In genomic region chr14:96260341-96260821, GRCh38 we compare ENCODE assay signal across 19 cellular contexts. TPM values are rescaled to one million over a fixed set of nuclear protein-coding genes. Genes with fewer than 3 reads are reported as not detected.
DNase-seq lines count a peak whose midpoint lies in the region; ATAC-seq and TF ChIP-seq lines count a peak whose summit lies in the region.
"Had no signal": no experiment of that assay in that cellular context is flagged by ENCODE, and none has a peak within 500 bp of the region (broad histone marks: within the 10 kb centered on the region; RNA-seq: fewer than 3 reads in every experiment).

No MANE protein-coding gene starts in this region.

- H3K27me3 Mint-ChIP-seq in HFFc6 (ENCODE audit: insufficient read depth) = peaks cover 2% of the 10 kb centered on the region

- H3K4me1 ChIP-seq in adipocyte (ENCODE audit: control insufficient read depth, insufficient read depth, low read length) (peaks cover 25% of the 10 kb centered on the region), left lung (no peaks in the 10 kb centered on the region)
- H3K4me1 ChIP-seq: prostate gland had no signal

- peak overlapping the region; percentile 42 for H3K27ac Mint-ChIP-seq in HFFc6
- H3K27ac Mint-ChIP-seq: activated naive CD8-positive, alpha-beta T cell treated with anti-CD3 and anti-CD28 coated beads, Interleukin-2, amount 10 ng/mL, durations not matched to agents 7 days and 5 days; CD4-positive, CD25-positive, alpha-beta regulatory T cell; natural killer cell had no signal

- peaks cover 79% of the 10 kb centered on the region for H3K36me3 Mint-ChIP-seq in HFFc6 (ENCODE audit: low read depth)
- H3K36me3 Mint-ChIP-seq: activated naive CD8-positive, alpha-beta T cell treated with anti-CD3 and anti-CD28 coated beads, Interleukin-2, amount 10 ng/mL, durations not matched to agents 7 days and 5 days; CD4-positive, CD25-positive, alpha-beta regulatory T cell; natural killer cell had no signal

- no peaks in the 10 kb centered on the region for H3K27me3 ChIP-seq in adipocyte (replicated peaks; ENCODE audit: control insufficient read depth, insufficient read depth, low read length)
- peaks cover 0 to 22% of the 10 kb centered on the region in 2 donors for H3K27me3 ChIP-seq in left lung
- H3K27me3 ChIP-seq: suprapubic skin had no signal

- H3K9me3 ChIP-seq in adipocyte (ENCODE audit: control insufficient read depth, low read length) = peaks cover 10% of the 10 kb centered on the region
- H3K9me3 ChIP-seq in left lung = no peaks in the 10 kb centered on the region
- H3K9me3 ChIP-seq: prostate gland, suprapubic skin had no signal

- DNase-seq in AG09319 (ENCODE audit: extremely low read depth, low read depth) (peak; percentile 93), HFFc6 (peak; percentile 48), adipocyte (ENCODE audit: low read depth) (peak; percentile 94), left lung (no peak)
- DNase-seq in stimulated activated naive CD4-positive, alpha-beta T cell treated with Interleukin-2 at 50 U/mL for 16 hours (lab: John Stamatoyannopoulos, UW) = no peak
- DNase-seq: activated naive CD8-positive, alpha-beta T cell treated with anti-CD3 and anti-CD28 coated beads, Interleukin-2, amount 10 ng/mL, durations not matched to agents 7 days and 5 days; CD4-positive, CD25-positive, alpha-beta regulatory T cell; GDM1; hypothalamus; natural killer cell; stimulated activated CD4-positive, alpha-beta T cell treated with anti-CD3 and anti-CD28 coated beads, Interleukin-15, amount 100 ng/mL, for 24 hours; T-helper 1 cell had no signal

- peaks cover 97% of the 10 kb centered on the region for H3K4me1 Mint-ChIP-seq in HFFc6 (ENCODE audit: low read depth)
- H3K4me1 Mint-ChIP-seq: activated naive CD8-positive, alpha-beta T cell treated with anti-CD3 and anti-CD28 coated beads, Interleukin-2, amount 10 ng/mL, durations not matched to agents 7 days and 5 days; CD4-positive, CD25-positive, alpha-beta regulatory T cell; central memory CD8-positive, alpha-beta T cell; natural killer cell had no signal

- no peak for TF ChIP-seq CTCF in AG09319 (IDR thresholded peaks at IDR 0.05; ENCODE audit: low read depth, low read length)
- TF ChIP-seq CTCF in HFFc6 (IDR thresholded peaks at IDR 0.05) = no peak
- no peak for TF ChIP-seq CTCF in left lung (IDR thresholded peaks at IDR 0.05)

- no peak overlapping the region for H3K9ac ChIP-seq in adipocyte (ENCODE audit: low read length)

- peaks cover 4% of the 10 kb centered on the region; the same call in 1 of the 2 replicates for H3K9me3 Mint-ChIP-seq in HFFc6
- H3K9me3 Mint-ChIP-seq: activated naive CD8-positive, alpha-beta T cell treated with anti-CD3 and anti-CD28 coated beads, Interleukin-2, amount 10 ng/mL, durations not matched to agents 7 days and 5 days; CD4-positive, CD25-positive, alpha-beta regulatory T cell; central memory CD8-positive, alpha-beta T cell; natural killer cell had no signal

- intact Hi-C loops in left lung (cut with DNase I) = no loop called here

- H3K4me3 Mint-ChIP-seq in HFFc6 = peak overlapping the region; percentile 92
- H3K4me3 Mint-ChIP-seq: activated naive CD8-positive, alpha-beta T cell treated with anti-CD3 and anti-CD28 coated beads, Interleukin-2, amount 10 ng/mL, durations not matched to agents 7 days and 5 days; CD4-positive, CD25-positive, alpha-beta regulatory T cell; central memory CD8-positive, alpha-beta T cell; natural killer cell had no signal

- H3K36me3 ChIP-seq in adipocyte (ENCODE audit: control insufficient read depth, insufficient read depth, low read length, severe bottlenecking) (no peaks in the 10 kb centered on the region), left lung (no peaks in the 10 kb centered on the region)
- H3K36me3 ChIP-seq: prostate gland, suprapubic skin had no signal

- ATAC-seq in left lung = peak; percentile 77
- ATAC-seq in HG02571 (IDR thresholded peaks at IDR 0.05; ENCODE audit: unreplicated experiment) = no peak
- ATAC-seq in SK-N-SH treated with all-trans-retinoic acid at 6 μM for 48 hours = no peak
- ATAC-seq in GM18511 (IDR thresholded peaks at IDR 0.05; ENCODE audit: unreplicated experiment) = no peak
- ATAC-seq: activated CD4-positive, CD25-positive, alpha-beta regulatory T cell treated with anti-CD3 and anti-CD28 coated beads, Interleukin-2, amount 50 U/mL, for 24 hours; natural killer cell had no signal

- H3K4me3 ChIP-seq in adipocyte (ENCODE audit: low read length) = no peak overlapping the region
- no peak overlapping the region for H3K4me3 ChIP-seq in left lung
- H3K4me3 ChIP-seq: prostate gland, suprapubic skin had no signal

- no peak overlapping the region for H3K27ac ChIP-seq in left lung
- H3K27ac ChIP-seq: prostate gland, suprapubic skin had no signal

TF ChIP-seq in SK-N-SH treated with all-trans-retinoic acid at 6 μM for 48 hours, 23 proteins besides CTCF, POLR2A, EP300 and RAD21 (continues in another document):
- TF ChIP-seq GLIS3 (CRISPR knock-in tag; IDR thresholded peaks at IDR 0.05) (no peak), OSR1 (CRISPR knock-in tag; IDR thresholded peaks at IDR 0.05) (no peak), ZFP3 (CRISPR knock-in tag; IDR thresholded peaks at IDR 0.05) (no peak), TSHZ2 (CRISPR knock-in tag; IDR thresholded peaks at IDR 0.05) (no peak)
- TF ChIP-seq, protein P1, sequence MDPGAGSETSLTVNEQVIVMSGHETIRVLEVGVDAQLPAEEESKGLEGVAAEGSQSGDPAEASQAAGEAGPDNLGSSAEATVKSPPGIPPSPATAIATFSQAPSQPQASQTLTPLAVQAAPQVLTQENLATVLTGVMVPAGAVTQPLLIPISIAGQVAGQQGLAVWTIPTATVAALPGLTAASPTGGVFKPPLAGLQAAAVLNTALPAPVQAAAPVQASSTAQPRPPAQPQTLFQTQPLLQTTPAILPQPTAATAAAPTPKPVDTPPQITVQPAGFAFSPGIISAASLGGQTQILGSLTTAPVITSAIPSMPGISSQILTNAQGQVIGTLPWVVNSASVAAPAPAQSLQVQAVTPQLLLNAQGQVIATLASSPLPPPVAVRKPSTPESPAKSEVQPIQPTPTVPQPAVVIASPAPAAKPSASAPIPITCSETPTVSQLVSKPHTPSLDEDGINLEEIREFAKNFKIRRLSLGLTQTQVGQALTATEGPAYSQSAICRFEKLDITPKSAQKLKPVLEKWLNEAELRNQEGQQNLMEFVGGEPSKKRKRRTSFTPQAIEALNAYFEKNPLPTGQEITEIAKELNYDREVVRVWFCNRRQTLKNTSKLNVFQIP (CRISPR knock-in tag; IDR thresholded peaks at IDR 0.05; ENCODE audit: borderline replicate concordance, low read depth) = no peak
- TF ChIP-seq, protein P2, sequence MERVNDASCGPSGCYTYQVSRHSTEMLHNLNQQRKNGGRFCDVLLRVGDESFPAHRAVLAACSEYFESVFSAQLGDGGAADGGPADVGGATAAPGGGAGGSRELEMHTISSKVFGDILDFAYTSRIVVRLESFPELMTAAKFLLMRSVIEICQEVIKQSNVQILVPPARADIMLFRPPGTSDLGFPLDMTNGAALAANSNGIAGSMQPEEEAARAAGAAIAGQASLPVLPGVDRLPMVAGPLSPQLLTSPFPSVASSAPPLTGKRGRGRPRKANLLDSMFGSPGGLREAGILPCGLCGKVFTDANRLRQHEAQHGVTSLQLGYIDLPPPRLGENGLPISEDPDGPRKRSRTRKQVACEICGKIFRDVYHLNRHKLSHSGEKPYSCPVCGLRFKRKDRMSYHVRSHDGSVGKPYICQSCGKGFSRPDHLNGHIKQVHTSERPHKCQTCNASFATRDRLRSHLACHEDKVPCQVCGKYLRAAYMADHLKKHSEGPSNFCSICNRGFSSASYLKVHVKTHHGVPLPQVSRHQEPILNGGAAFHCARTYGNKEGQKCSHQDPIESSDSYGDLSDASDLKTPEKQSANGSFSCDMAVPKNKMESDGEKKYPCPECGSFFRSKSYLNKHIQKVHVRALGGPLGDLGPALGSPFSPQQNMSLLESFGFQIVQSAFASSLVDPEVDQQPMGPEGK (CRISPR knock-in tag; IDR thresholded peaks at IDR 0.05; ENCODE audit: borderline replicate concordance) = no peak
- TF ChIP-seq, protein P3, sequence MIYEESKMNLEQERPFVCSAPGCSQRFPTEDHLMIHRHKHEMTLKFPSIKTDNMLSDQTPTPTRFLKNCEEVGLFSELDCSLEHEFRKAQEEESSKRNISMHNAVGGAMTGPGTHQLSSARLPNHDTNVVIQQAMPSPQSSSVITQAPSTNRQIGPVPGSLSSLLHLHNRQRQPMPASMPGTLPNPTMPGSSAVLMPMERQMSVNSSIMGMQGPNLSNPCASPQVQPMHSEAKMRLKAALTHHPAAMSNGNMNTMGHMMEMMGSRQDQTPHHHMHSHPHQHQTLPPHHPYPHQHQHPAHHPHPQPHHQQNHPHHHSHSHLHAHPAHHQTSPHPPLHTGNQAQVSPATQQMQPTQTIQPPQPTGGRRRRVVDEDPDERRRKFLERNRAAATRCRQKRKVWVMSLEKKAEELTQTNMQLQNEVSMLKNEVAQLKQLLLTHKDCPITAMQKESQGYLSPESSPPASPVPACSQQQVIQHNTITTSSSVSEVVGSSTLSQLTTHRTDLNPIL (CRISPR knock-in tag; IDR thresholded peaks at IDR 0.05; ENCODE audit: low read depth) = no peak

RNA-seq across cellular contexts. Expression of gene BDKRB1, which starts 4.4 kb away (rescaled TPM):
- total RNA-seq in HFFc6 (2021; fragmentation: NEBNext Ultra II Directional; extraction: Animal tissue kit (Norgen Biotek cat#: 25700)) = 10 to 100 TPM; 41.5 to 67.8 (median 59.2) TPM
- total RNA-seq in left lung = under 1 TPM in 1 of 2 donors, not detected in 1; 0.35 TPM
- total RNA-seq: activated naive CD8-positive, alpha-beta T cell treated with anti-CD3 and anti-CD28 coated beads, Interleukin-2, amount 10 ng/mL, durations not matched to agents 7 days and 5 days; CD4-positive, CD25-positive, alpha-beta regulatory T cell; natural killer cell had no signal

RNA-seq across cellular contexts. Expression of gene BDKRB2, which starts 55.7 kb away (rescaled TPM):
- 10 to 100 TPM in 1 of 6 experiments, 1 to 10 TPM in 5; 5.8 to 11.2 (median 9.1) TPM for total RNA-seq in HFFc6 (2021; fragmentation: NEBNext Ultra II Directional; extraction: Animal tissue kit (Norgen Biotek cat#: 25700))
- 1 to 10 TPM in 1 of 2 donors, under 1 TPM in 1; 0.81 to 1.9 TPM for total RNA-seq in left lung
- total RNA-seq: activated naive CD8-positive, alpha-beta T cell treated with anti-CD3 and anti-CD28 coated beads, Interleukin-2, amount 10 ng/mL, durations not matched to agents 7 days and 5 days; CD4-positive, CD25-positive, alpha-beta regulatory T cell; natural killer cell had no signal

Comparison
In these comparisons a context has a peak if more than half of its experiments do, and no peak if none do; other contexts are left out.
1. DNase-seq: peak in AG09319 (single experiment), HFFc6 (single experiment) and adipocyte (single experiment); none in left lung (0 of 2) and stimulated activated naive CD4-positive, alpha-beta T cell treated with Interleukin-2 at 50 U/mL for 16 hours (single experiment).
2. RNA of gene BDKRB1, which starts 4.4 kb away (total RNA-seq): 41.5 to 67.8 TPM in HFFc6; 0.35 TPM in left lung; every median in the first group is over 10 times any median in the second.